ENCODE assay signal across 16 cellular contexts in the genomic region with DNA sequence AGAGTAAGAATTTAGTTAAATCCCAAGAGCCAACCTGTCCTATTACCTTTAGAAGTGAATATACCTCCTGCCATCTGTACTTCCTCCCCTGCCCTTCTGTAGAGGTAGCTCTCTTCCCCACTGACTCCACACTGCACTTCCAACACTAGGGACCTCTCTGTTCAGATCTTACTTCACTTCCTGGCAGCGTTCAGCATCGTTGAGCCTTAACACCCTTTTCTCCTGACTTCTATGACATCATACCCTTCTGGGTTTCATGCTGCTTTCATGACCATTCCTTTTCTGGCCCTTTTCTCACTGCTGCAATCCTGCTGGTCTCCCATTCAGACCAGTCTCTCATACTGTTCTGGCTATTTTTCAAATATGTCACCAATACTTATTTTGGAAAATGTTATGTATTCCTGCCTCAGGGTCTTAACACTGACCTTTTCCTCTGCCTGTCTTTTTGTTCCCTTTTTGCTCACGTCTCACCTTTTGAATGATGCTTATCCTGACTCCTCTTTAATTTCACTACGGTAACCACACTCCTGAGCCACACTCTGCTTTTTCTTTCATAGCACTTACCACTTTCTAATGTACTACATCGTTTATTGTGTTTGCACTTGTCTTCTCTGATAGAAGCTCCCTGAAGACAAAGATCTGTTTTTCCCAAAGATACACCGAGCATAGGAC.
DNase-seq lines count a peak whose midpoint lies in the region; ATAC-seq lines count a peak whose summit lies in the region.
"Had no signal": no experiment of that assay in that cellular context is flagged by ENCODE, and none has a peak within 500 bp of the region (broad histone marks: within the 10 kb centered on the region; RNA-seq: fewer than 3 reads in every experiment).

No MANE protein-coding gene starts in this region.

- WGBS in mesendoderm (ENCODE audit: extremely low coverage, insufficient coverage, low lambda C conversion rate) = no CpG with 5 or more reads among the region's 6 CpGs

- no peak overlapping the region for H2BK5ac ChIP-seq in mesendoderm (ENCODE audit: low read length)

- no peaks in the 10 kb centered on the region for H3K36me3 ChIP-seq in mesendoderm (ENCODE audit: control insufficient read depth, insufficient read depth, low read length)

- no peak overlapping the region for H3K23ac ChIP-seq in mesendoderm (ENCODE audit: low read length)

- H2BK15ac ChIP-seq in mesendoderm (replicated peaks; ENCODE audit: low read depth) = no peak overlapping the region

- H3K4ac ChIP-seq in mesendoderm (ENCODE audit: low read depth, low read length) = no peak overlapping the region

- H3K4me3 ChIP-seq in mesendoderm (ENCODE audit: low read length) = no peak overlapping the region

- peak; percentile 28 for ATAC-seq in esophagus mucosa
- ATAC-seq in HG03045 (IDR thresholded peaks at IDR 0.05; ENCODE audit: unreplicated experiment) = no peak
- ATAC-seq in HG03159 (IDR thresholded peaks at IDR 0.05; ENCODE audit: unreplicated experiment) = no peak

- H3K27me3 ChIP-seq in mesendoderm (ENCODE audit: insufficient read depth, low read length, poor library complexity) = no peaks in the 10 kb centered on the region

- DNase-seq in NCI-H2171 treated with DMSO at 0.1 percent for 48 hours (lab: John Stamatoyannopoulos, UW) = peak; percentile 31
- no peak for DNase-seq in NCI-H2171 (lab: John Stamatoyannopoulos, UW)
- peak; percentile 38 for DNase-seq in NCI-H2029 treated with DMSO at 0.1 percent for 48 hours (lab: John Stamatoyannopoulos, UW)
- peak; percentile 71 for DNase-seq in mesendoderm
- no peak for DNase-seq in stimulated activated CD4-positive, alpha-beta T cell treated with anti-CD3 and anti-CD28 coated beads, Interleukin-15, amount 100 ng/mL, for 24 hours
- DNase-seq: activated CD4-positive, alpha-beta T cell treated with anti-CD3 and anti-CD28 coated beads, Interleukin-2, amount 10 ng/mL, durations not matched to agents 24 days and 14 days; activated naive CD4-positive, alpha-beta T cell treated with anti-CD3 and anti-CD28 coated beads for 36 hours; CD4-positive, alpha-beta T cell; head of caudate nucleus; islet precursor cell; NCI-H446; stimulated activated CD4-positive, alpha-beta T cell treated with anti-CD3 and anti-CD28 coated beads, Interleukin-1b, Interleukin-23, amount 100 ng/mL, for 48 hours; substantia nigra had no signal

- H4K8ac ChIP-seq in mesendoderm (ENCODE audit: low read depth, low read length) = no peak overlapping the region

- H3K18ac ChIP-seq in mesendoderm (ENCODE audit: low read length) = no peak overlapping the region

- no peak overlapping the region for H2AK5ac ChIP-seq in mesendoderm (ENCODE audit: low read length)

- H3K9ac ChIP-seq in mesendoderm (ENCODE audit: low read length) = no peak overlapping the region

- H3K27ac ChIP-seq in mesendoderm (ENCODE audit: low read depth, low read length) = no peak overlapping the region

- H3K4me2 ChIP-seq in mesendoderm (ENCODE audit: low read length) = no peak overlapping the region

- H3K79me2 ChIP-seq in mesendoderm (ENCODE audit: control insufficient read depth, insufficient read depth, low read length) = peaks cover 20% of the 10 kb centered on the region

- no peak overlapping the region for H3K56ac ChIP-seq in mesendoderm (ENCODE audit: low read length)

- peaks cover 3% of the 10 kb centered on the region for H3K4me1 ChIP-seq in mesendoderm (ENCODE audit: control insufficient read depth, low read depth, low read length)

- H3K79me1 ChIP-seq in mesendoderm (ENCODE audit: low read length) = peaks cover 18% of the 10 kb centered on the region

- no peak overlapping the region for H4K5ac ChIP-seq in mesendoderm (ENCODE audit: low read length)

- no peak overlapping the region for H2BK120ac ChIP-seq in mesendoderm (ENCODE audit: low read depth, low read length)

Comparison
In these comparisons a context has a peak if more than half of its experiments do, and no peak if none do; other contexts are left out.
1. DNase-seq: peak in NCI-H2171 treated with DMSO at 0.1 percent for 48 hours (single experiment), NCI-H2029 treated with DMSO at 0.1 percent for 48 hours (single experiment) and mesendoderm (single experiment); none in NCI-H2171 (single experiment) and stimulated activated CD4-positive, alpha-beta T cell treated with anti-CD3 and anti-CD28 coated beads, Interleukin-15, amount 100 ng/mL, for 24 hours (single experiment).